ENCODE assay signal across 8 cellular contexts in genomic region chr7:87876759-87877234, GRCh38. TPM values are rescaled to one million over a fixed set of nuclear protein-coding genes. Genes with fewer than 3 reads are reported as not detected.
DNase-seq lines count a peak whose midpoint lies in the region; ATAC-seq and TF ChIP-seq lines count a peak whose summit lies in the region.

No MANE protein-coding gene starts in this region.

- peaks cover 4 to 40% (median 19%) of the 10 kb centered on the region in 5 donors for H3K36me3 Mint-ChIP-seq in naive thymus-derived CD4-positive, alpha-beta T cell

- CTCF ChIA-PET in OCI-LY7 (lab: Charles Lee; ENCODE audit: unreplicated experiment): no interaction called here
- CTCF ChIA-PET in naive thymus-derived CD4-positive, alpha-beta T cell (lab: Charles Lee): interaction anchor here (2.7 kb wide), 1 partner anchor 10 kb away, joined by 12 read pairs; no protein-coding TSS in a partner anchor

- H3K4me1 Mint-ChIP-seq in naive thymus-derived CD4-positive, alpha-beta T cell: peaks cover 32 to 66% (median 55%) of the 10 kb centered on the region in 7 donors
- H3K4me1 Mint-ChIP-seq in stimulated activated naive CD8-positive, alpha-beta T cell treated with anti-CD3 and anti-CD28 coated beads, Interleukin-15, amount 100 ng/mL, for 72 hours: peaks cover 54% of the 10 kb centered on the region

- H2AFZ ChIP-seq in OCI-LY7 (ENCODE audit: low read length): peak overlapping the region; percentile 62; the same call in 1 of the 2 replicates

- peak; percentile 36; the same call in 1 of the 2 replicates for TF ChIP-seq CTCF in OCI-LY7 (conservative IDR thresholded peaks at IDR 0.05; ENCODE audit: low read length)

- H3K9me3 ChIP-seq in ES-I3 (ENCODE audit: control insufficient read depth, insufficient read depth, low read length) (peaks cover 2% of the 10 kb centered on the region; the same call in 1 of the 2 replicates), OCI-LY7 (ENCODE audit: low read length) (peaks cover 13% of the 10 kb centered on the region)
- H3K9me3 ChIP-seq in naive thymus-derived CD4-positive, alpha-beta T cell (ENCODE audit: control insufficient read depth in 2 of 3, low read length in 3 of 3): no peaks in the 10 kb centered on the region

- intact Hi-C loops in OCI-LY7 (cut with micrococcal nuclease; ENCODE audit: unreplicated experiment): loop anchor here (1.0 to 5.0 kb wide), 5 partner anchors 58 to 719 kb away; partner anchors contain the start of genes ADAM22, CROT and TMEM243
- intact Hi-C loops in naive thymus-derived CD4-positive, alpha-beta T cell (cut with micrococcal nuclease): loop anchor here (1.0 to 10.0 kb wide), 13 partner anchors 9 to 1728 kb away; partner anchors contain the start of genes ADAM22 (in 2 of the 2), CROT (in 2 of the 2), DMTF1 (in 2 of the 2) and RUNDC3B (in 2 of the 2)

- H3K27me3 ChIP-seq in naive thymus-derived CD4-positive, alpha-beta T cell (ENCODE audit: control insufficient read depth in 2 of 2, insufficient read depth in 2 of 2, low read length in 2 of 2): no peaks in the 10 kb centered on the region

- BruUV-seq in OCI-LY7 (replicated peaks; lab: Mats Ljungman, UMichigan): no TSS peak

- POLR2A ChIA-PET in OCI-LY7 (lab: Charles Lee): interaction anchor here (1.1 kb wide), 1 partner anchor 57 kb away, joined by 4 read pairs; the partner anchor contains the start of gene ADAM22
- POLR2A ChIA-PET in naive thymus-derived CD4-positive, alpha-beta T cell (lab: Charles Lee): interaction anchor here (1.0 kb wide), 1 partner anchor 58 kb away, joined by 3 read pairs; no protein-coding TSS in a partner anchor

- peak overlapping the region; percentile 96 for H3K9ac ChIP-seq in ES-I3 (ENCODE audit: low read depth, low read length)

- H3K4me1 ChIP-seq in ES-I3 (ENCODE audit: insufficient read depth, low read length) (peaks cover 14% of the 10 kb centered on the region; the same call in 1 of the 2 replicates), OCI-LY7 (ENCODE audit: insufficient read depth, low read length, poor library complexity, severe bottlenecking) (peaks cover 34% of the 10 kb centered on the region)
- peaks cover 6 to 13% of the 10 kb centered on the region in 2 donors for H3K4me1 ChIP-seq in naive thymus-derived CD4-positive, alpha-beta T cell (ENCODE audit: control insufficient read depth in 2 of 2, insufficient read depth in 2 of 2, low read length in 2 of 2)

- no peaks in the 10 kb centered on the region for H3K9me2 ChIP-seq in OCI-LY7 (ENCODE audit: insufficient read depth, low read length)

- H3K27ac ChIP-seq in OCI-LY7 (ENCODE audit: low read depth, low read length, poor library complexity, severe bottlenecking): peak overlapping the region; percentile 99
- peak overlapping the region; percentile 92 for H3K27ac ChIP-seq in naive thymus-derived CD4-positive, alpha-beta T cell (ENCODE audit: low read depth, low read length)

- peaks cover 0 to 13% (median 6%) of the 10 kb centered on the region in 11 donors for H3K9me3 Mint-ChIP-seq in naive thymus-derived CD4-positive, alpha-beta T cell
- H3K9me3 Mint-ChIP-seq in stimulated activated naive CD8-positive, alpha-beta T cell treated with anti-CD3 and anti-CD28 coated beads, Interleukin-15, amount 100 ng/mL, for 72 hours: peaks cover 10 to 12% of the 10 kb centered on the region in 2 donors

- H3K36me3 ChIP-seq in ES-I3 (ENCODE audit: insufficient read depth, low read length) (peaks cover 11% of the 10 kb centered on the region), OCI-LY7 (ENCODE audit: insufficient read depth, low read length) (peaks cover 67% of the 10 kb centered on the region)
- H3K36me3 ChIP-seq in naive thymus-derived CD4-positive, alpha-beta T cell (ENCODE audit: control insufficient read depth in 2 of 3, insufficient read depth in 3 of 3, low read length in 3 of 3): peaks cover 0 to 11% (median 0%) of the 10 kb centered on the region in 3 experiments

- peak; percentile 2 for ATAC-seq in HG03280 (IDR thresholded peaks at IDR 0.05; ENCODE audit: unreplicated experiment)
- ATAC-seq in naive thymus-derived CD4-positive, alpha-beta T cell: peak; percentile 14
- ATAC-seq in stimulated activated naive CD8-positive, alpha-beta T cell treated with anti-CD3 and anti-CD28 coated beads, Interleukin-15, amount 100 ng/mL, for 72 hours: peak; percentile 32
- no peak for ATAC-seq in HG02870 (IDR thresholded peaks at IDR 0.05; ENCODE audit: unreplicated experiment)

- H3K27ac Mint-ChIP-seq in naive thymus-derived CD4-positive, alpha-beta T cell: peak overlapping the region; percentile 82 to 98 (median 97)
- H3K27ac Mint-ChIP-seq in stimulated activated naive CD8-positive, alpha-beta T cell treated with anti-CD3 and anti-CD28 coated beads, Interleukin-15, amount 100 ng/mL, for 72 hours: peak overlapping the region; percentile 98

- DNase-seq in OCI-LY7 (ENCODE audit: low spot score) (peak; percentile 72), fibroblast of peridontal ligament (ENCODE audit: extremely low read depth) (peak; percentile 52)
- peak; percentile 9 to 20 for DNase-seq in activated T-helper 1 cell treated with anti-CD3 and anti-CD28 coated beads, Interleukin-2, amount 50 U/mL, for 16 hours (ENCODE audit: low read depth in 1 of 2, low spot score in 1 of 2)
- peak in 8 of 9 donors; percentile 17 to 61 (median 33) for DNase-seq in naive thymus-derived CD4-positive, alpha-beta T cell
- peak in 1 of 2 donors; percentile 47 for DNase-seq in stimulated activated naive CD8-positive, alpha-beta T cell treated with anti-CD3 and anti-CD28 coated beads, Interleukin-15, amount 100 ng/mL, for 72 hours

- no peaks in the 10 kb centered on the region for H3K27me3 Mint-ChIP-seq in naive thymus-derived CD4-positive, alpha-beta T cell
- no peaks in the 10 kb centered on the region for H3K27me3 Mint-ChIP-seq in stimulated activated naive CD8-positive, alpha-beta T cell treated with anti-CD3 and anti-CD28 coated beads, Interleukin-15, amount 100 ng/mL, for 72 hours

- peaks cover 92% of the 10 kb centered on the region for H3K79me2 ChIP-seq in OCI-LY7 (ENCODE audit: insufficient read depth, low read depth, low read length)

- peak overlapping the region; percentile 76 for H3K4me2 ChIP-seq in OCI-LY7 (ENCODE audit: low read length)

- peak overlapping the region; percentile 94 for H3K4me3 ChIP-seq in OCI-LY7 (ENCODE audit: low read depth, low read length, poor library complexity, severe bottlenecking)
- H3K4me3 ChIP-seq in naive thymus-derived CD4-positive, alpha-beta T cell (ENCODE audit: low read length): peak overlapping the region; percentile 93

- H3K4me3 Mint-ChIP-seq in naive thymus-derived CD4-positive, alpha-beta T cell: peak overlapping the region; percentile 69 to 96 (median 93)
- H3K4me3 Mint-ChIP-seq in stimulated activated naive CD8-positive, alpha-beta T cell treated with anti-CD3 and anti-CD28 coated beads, Interleukin-15, amount 100 ng/mL, for 72 hours: peak overlapping the region; percentile 85 to 98

- peaks cover 30% of the 10 kb centered on the region for H4K20me1 ChIP-seq in OCI-LY7 (ENCODE audit: insufficient read depth, low read length)

RNA-seq across cellular contexts. Expression of gene DBF4, which starts 0.5 kb away (rescaled TPM):
- 83.9 and 99.2 TPM in 2 replicates for total RNA-seq in OCI-LY7 (2014; rRNA removed; shearing (Covaris generic))
- total RNA-seq in OCI-LY7 (2022): 87.9 and 95.0 TPM in 2 replicates
- total RNA-seq in naive thymus-derived CD4-positive, alpha-beta T cell: 10 to 100 TPM; 31.2 to 46.5 (median 38.4) TPM
- polyA plus RNA-seq in naive thymus-derived CD4-positive, alpha-beta T cell: 10 to 100 TPM; 21.2 to 27.7 TPM

RNA-seq across cellular contexts. Expression of gene SLC25A40, which starts 0.6 kb away (rescaled TPM):
- 21.0 and 22.0 TPM in 2 replicates for total RNA-seq in OCI-LY7 (2014; rRNA removed; shearing (Covaris generic))
- 53.6 and 66.1 TPM in 2 replicates for total RNA-seq in OCI-LY7 (2022)
- 10 to 100 TPM; 15.2 to 50.2 (median 27.5) TPM for total RNA-seq in naive thymus-derived CD4-positive, alpha-beta T cell
- polyA plus RNA-seq in naive thymus-derived CD4-positive, alpha-beta T cell: 10 to 100 TPM; 10.7 to 11.0 TPM

RNA-seq across cellular contexts. Expression of gene ADAM22, which starts 57.3 kb away (rescaled TPM):
- total RNA-seq in OCI-LY7 (2014; rRNA removed; shearing (Covaris generic)): 12.0 and 20.4 TPM in 2 replicates
- total RNA-seq in OCI-LY7 (2022): 13.6 and 14.6 TPM in 2 replicates
- total RNA-seq in naive thymus-derived CD4-positive, alpha-beta T cell: 1 to 10 TPM; 1.1 to 7.1 (median 3.1) TPM
- under 1 TPM; 0.79 to 0.92 TPM for polyA plus RNA-seq in naive thymus-derived CD4-positive, alpha-beta T cell
